ENCODE assay signal across 14 cellular contexts in the genomic region with DNA sequence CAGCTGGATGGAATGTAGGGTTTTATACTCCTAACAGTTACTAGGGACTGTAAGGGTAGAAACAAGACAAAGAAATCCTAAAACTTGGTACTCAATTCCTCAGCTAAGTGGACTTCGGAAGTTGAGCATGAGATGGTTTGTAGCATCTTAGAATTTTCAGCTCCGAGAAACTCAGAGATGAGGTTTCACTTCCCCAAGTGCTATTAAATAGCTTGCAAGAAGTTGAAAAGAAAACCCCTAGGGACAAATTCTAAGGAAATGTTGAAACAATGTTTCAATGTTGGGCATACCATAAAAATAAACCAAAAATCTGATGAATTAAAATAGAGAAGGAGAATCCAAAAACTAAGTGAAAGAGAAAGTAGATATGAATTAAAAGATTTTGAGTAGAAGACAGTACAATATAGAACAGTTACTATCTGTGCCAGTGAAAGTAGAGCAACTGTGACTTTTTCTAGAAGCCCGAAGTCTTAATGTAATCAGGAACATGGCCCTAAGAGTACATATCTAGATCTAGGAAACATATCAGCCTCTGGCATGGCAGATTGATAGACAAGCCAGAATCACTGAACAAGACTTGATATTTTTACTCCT.
A peak's percentile ranks its signal among the peaks of the same experiment; 100 is the strongest.
DNase-seq lines count a peak whose midpoint lies in the region; ATAC-seq, FAIRE-seq and TF ChIP-seq lines count a peak whose summit lies in the region.
"Had no signal": no experiment of that assay in that cellular context is flagged by ENCODE, and none has a peak within 500 bp of the region (broad histone marks: within the 10 kb centered on the region; RNA-seq: fewer than 3 reads in every experiment).

No MANE protein-coding gene starts in this region.

- no TSS peak for BruUV-seq in MCF 10A (replicated peaks; lab: Mats Ljungman, UMichigan)
- BruUV-seq in HepG2 (replicated peaks; lab: Mats Ljungman, UMichigan): no TSS peak

- H3K27me3 Mint-ChIP-seq in CD14-positive monocyte (ENCODE audit: low read depth in 3 of 3): peaks cover 0 to 2% (median 0%) of the 10 kb centered on the region in 3 donors
- no peaks in the 10 kb centered on the region for H3K27me3 Mint-ChIP-seq in MCF 10A (ENCODE audit: insufficient read depth, unreplicated experiment)

- no peak overlapping the region for H3K27ac Mint-ChIP-seq in CD14-positive monocyte
- no peak overlapping the region for H3K27ac Mint-ChIP-seq in MCF 10A (ENCODE audit: low read depth, unreplicated experiment)

- no peaks in the 10 kb centered on the region for H4K20me1 ChIP-seq in HepG2 (ENCODE audit: insufficient read depth, low read length)

- no peaks in the 10 kb centered on the region for H3K9me3 ChIP-seq in HepG2 (ENCODE audit: low read length)
- H3K9me3 ChIP-seq: Peyer's patch, psoas muscle, upper lobe of right lung had no signal

- in situ Hi-C loops in HepG2 (cut with HindIII; ENCODE audit: extremely low pct_ligation_motif_present, low pct_unique_long_range_greater_than_20kb): no loop called here

- H3K4me3 Mint-ChIP-seq in CD14-positive monocyte (no peak overlapping the region), MCF 10A (ENCODE audit: unreplicated experiment) (no peak overlapping the region)

- H3K4me1 Mint-ChIP-seq in CD14-positive monocyte (no peaks in the 10 kb centered on the region), MCF 10A (ENCODE audit: insufficient read depth, unreplicated experiment) (peaks cover 20% of the 10 kb centered on the region)

- no peaks in the 10 kb centered on the region for H3K4me1 ChIP-seq in HepG2 (ENCODE audit: insufficient read depth, low read length)
- H3K4me1 ChIP-seq: Peyer's patch, psoas muscle, upper lobe of right lung had no signal

- FAIRE-seq in HepG2 (lab: Jason Lieb, UNC): no peak
- FAIRE-seq: colon had no signal

- no peaks in the 10 kb centered on the region for H3K36me3 ChIP-seq in HepG2 (replicated peaks in 1 of 2; ENCODE audit: control insufficient read depth in 1 of 2, insufficient read depth in 2 of 2, low read length in 2 of 2)
- H3K36me3 ChIP-seq: Peyer's patch, upper lobe of right lung had no signal

- CTCF ChIA-PET in MCF 10A (lab: Yijun Ruan, JAX) (no interaction called here), HepG2 (lab: Yijun Ruan, JAX; ENCODE audit: low intra/inter-chr PET ratio, low total read pairs) (no interaction called here)

- H3K36me3 Mint-ChIP-seq in CD14-positive monocyte (no peaks in the 10 kb centered on the region), MCF 10A (ENCODE audit: insufficient read depth, unreplicated experiment) (no peaks in the 10 kb centered on the region)

- TF ChIP-seq RAD21 in HepG2 (CRISPR knock-in tag; IDR thresholded peaks at IDR 0.05): no peak

- peaks cover 0 to 13% (median 8%) of the 10 kb centered on the region in 7 donors for H3K9me3 Mint-ChIP-seq in CD14-positive monocyte
- no peaks in the 10 kb centered on the region for H3K9me3 Mint-ChIP-seq in MCF 10A (ENCODE audit: unreplicated experiment)

- no peaks in the 10 kb centered on the region for H3K27me3 ChIP-seq in HepG2 (ENCODE audit: control insufficient read depth in 1 of 2, insufficient read depth in 2 of 2, low read length in 2 of 2)
- H3K27me3 ChIP-seq: Peyer's patch, upper lobe of right lung had no signal

- H3K4me3 ChIP-seq in fibroblast of the aortic adventitia (ENCODE audit: low read depth, low read length) (no peak overlapping the region), HepG2 (replicated peaks in 1 of 3; ENCODE audit: insufficient read depth in 1 of 3, low read depth in 2 of 3, low read length in 3 of 3) (no peak overlapping the region)
- H3K4me3 ChIP-seq: Peyer's patch, psoas muscle, upper lobe of right lung had no signal

- TF ChIP-seq CTCF in fibroblast of the aortic adventitia (IDR thresholded peaks at IDR 0.05; ENCODE audit: insufficient read depth, low read length): no peak
- TF ChIP-seq CTCF in CD14-positive monocyte (IDR thresholded peaks at IDR 0.05): no peak
- no peak for TF ChIP-seq CTCF in MCF 10A (IDR thresholded peaks at IDR 0.05; ENCODE audit: unreplicated experiment)
- TF ChIP-seq CTCF in HepG2 (CRISPR knock-in tag; IDR thresholded peaks at IDR 0.05): no peak

- POLR2A ChIA-PET in MCF 10A (lab: Yijun Ruan, JAX): no interaction called here
- POLR2A ChIA-PET in HepG2 (lab: Yijun Ruan, JAX): no interaction called here

- no peak overlapping the region for H3K27ac ChIP-seq in HepG2 (ENCODE audit: extremely low read length, insufficient read depth, low read length)
- H3K27ac ChIP-seq: Peyer's patch, psoas muscle, upper lobe of right lung had no signal

- TF ChIP-seq POLR2A in HepG2 (IDR thresholded peaks at IDR 0.05; ENCODE audit: insufficient read depth in 1 of 2, low read depth in 2 of 2, low read length in 2 of 2): no peak

- no peaks in the 10 kb centered on the region for H3K79me2 ChIP-seq in HepG2 (ENCODE audit: insufficient read depth, low read length)

- DNase-seq in fibroblast of the aortic adventitia (ENCODE audit: low read depth): peak; percentile 48
- no peak for DNase-seq in CD14-positive monocyte (ENCODE audit: low spot score)
- no peak for DNase-seq in MCF 10A (ENCODE audit: unreplicated experiment)
- no peak for DNase-seq in HepG2 (ENCODE audit: low spot score)
- DNase-seq in ureter (ENCODE audit: low spot score): no peak
- DNase-seq: mammary epithelial cell, NCI-H187 treated with DMSO at 0.1 percent for 48 hours, Peyer's patch, psoas muscle, upper lobe of right lung had no signal

- TF ChIP-seq EP300 in HepG2 (IDR thresholded peaks at IDR 0.05; ENCODE audit: low read depth in 2 of 2, low read length in 2 of 2) (no peak), HepG2 (CRISPR knock-in tag; IDR thresholded peaks at IDR 0.05; ENCODE audit: borderline replicate concordance) (no peak)

- no peak overlapping the region for H3K4me2 ChIP-seq in HepG2 (ENCODE audit: low read depth, low read length)

- no peak overlapping the region for H3K9ac ChIP-seq in HepG2 (ENCODE audit: insufficient read depth, low read depth, low read length)

- H2AFZ ChIP-seq in HepG2 (ENCODE audit: low read length): no peak overlapping the region

- peak; percentile 74 for ATAC-seq in GM18873 (IDR thresholded peaks at IDR 0.05; ENCODE audit: low FRiP score, unreplicated experiment)
- peak; percentile 84 for ATAC-seq in HG02588 (IDR thresholded peaks at IDR 0.05; ENCODE audit: unreplicated experiment)
- peak; percentile 91 for ATAC-seq in HG03469 (IDR thresholded peaks at IDR 0.05; ENCODE audit: unreplicated experiment)
- ATAC-seq in HepG2: no peak
- ATAC-seq: psoas muscle, upper lobe of right lung had no signal

- WGBS in HepG2 (ENCODE audit: low lambda C conversion rate): 0% methylated on average over 3 of the region's 3 CpGs

- intact Hi-C loops in CD14-positive monocyte (cut with micrococcal nuclease) (no loop called here), MCF 10A (cut with micrococcal nuclease) (no loop called here), HepG2 (cut with micrococcal nuclease; ENCODE audit: unreplicated experiment) (no loop called here)

TF ChIP-seq in HepG2, 621 proteins besides CTCF, POLR2A, EP300 and RAD21 (continues in another document):
- TF ChIP-seq ZFP36 (IDR thresholded peaks at IDR 0.05; ENCODE audit: borderline replicate concordance, low read depth, low read length, partially characterized antibody) (no peak), ZBTB21 (CRISPR knock-in tag; IDR thresholded peaks at IDR 0.05) (no peak), CBX2 (IDR thresholded peaks at IDR 0.05; ENCODE audit: low read depth, low read length) (no peak), CBX2 (CRISPR knock-in tag; IDR thresholded peaks at IDR 0.05; ENCODE audit: low read depth) (no peak), ZNF549 (CRISPR knock-in tag; IDR thresholded peaks at IDR 0.05) (no peak), TGIF2 (CRISPR knock-in tag; IDR thresholded peaks at IDR 0.05) (no peak), ZNF136 (CRISPR knock-in tag; IDR thresholded peaks at IDR 0.05; ENCODE audit: low read depth) (no peak), ZNF343 (CRISPR knock-in tag; IDR thresholded peaks at IDR 0.05) (no peak), AGO1 (IDR thresholded peaks at IDR 0.05; ENCODE audit: low read depth, low read length, poor library complexity, severe bottlenecking) (no peak), GTF2F1 (IDR thresholded peaks at IDR 0.05; ENCODE audit: low read length) (no peak), MBD4 (IDR thresholded peaks at IDR 0.05; ENCODE audit: borderline replicate concordance, low read length) (no peak)
- TF ChIP-seq, protein P1, sequence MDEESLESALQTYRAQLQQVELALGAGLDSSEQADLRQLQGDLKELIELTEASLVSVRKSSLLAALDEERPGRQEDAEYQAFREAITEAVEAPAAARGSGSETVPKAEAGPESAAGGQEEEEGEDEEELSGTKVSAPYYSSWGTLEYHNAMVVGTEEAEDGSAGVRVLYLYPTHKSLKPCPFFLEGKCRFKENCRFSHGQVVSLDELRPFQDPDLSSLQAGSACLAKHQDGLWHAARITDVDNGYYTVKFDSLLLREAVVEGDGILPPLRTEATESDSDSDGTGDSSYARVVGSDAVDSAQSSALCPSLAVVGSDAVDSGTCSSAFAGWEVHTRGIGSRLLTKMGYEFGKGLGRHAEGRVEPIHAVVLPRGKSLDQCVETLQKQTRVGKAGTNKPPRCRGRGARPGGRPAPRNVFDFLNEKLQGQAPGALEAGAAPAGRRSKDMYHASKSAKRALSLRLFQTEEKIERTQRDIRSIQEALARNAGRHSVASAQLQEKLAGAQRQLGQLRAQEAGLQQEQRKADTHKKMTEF (CRISPR knock-in tag; IDR thresholded peaks at IDR 0.05): no peak
- TF ChIP-seq, protein P2, sequence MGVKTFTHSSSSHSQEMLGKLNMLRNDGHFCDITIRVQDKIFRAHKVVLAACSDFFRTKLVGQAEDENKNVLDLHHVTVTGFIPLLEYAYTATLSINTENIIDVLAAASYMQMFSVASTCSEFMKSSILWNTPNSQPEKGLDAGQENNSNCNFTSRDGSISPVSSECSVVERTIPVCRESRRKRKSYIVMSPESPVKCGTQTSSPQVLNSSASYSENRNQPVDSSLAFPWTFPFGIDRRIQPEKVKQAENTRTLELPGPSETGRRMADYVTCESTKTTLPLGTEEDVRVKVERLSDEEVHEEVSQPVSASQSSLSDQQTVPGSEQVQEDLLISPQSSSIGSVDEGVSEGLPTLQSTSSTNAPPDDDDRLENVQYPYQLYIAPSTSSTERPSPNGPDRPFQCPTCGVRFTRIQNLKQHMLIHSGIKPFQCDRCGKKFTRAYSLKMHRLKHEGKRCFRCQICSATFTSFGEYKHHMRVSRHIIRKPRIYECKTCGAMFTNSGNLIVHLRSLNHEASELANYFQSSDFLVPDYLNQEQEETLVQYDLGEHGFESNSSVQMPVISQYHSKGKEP (CRISPR knock-in tag; IDR thresholded peaks at IDR 0.05): no peak
